Comparison of ENCODE assay signal across 9 cellular contexts in the genomic region with DNA sequence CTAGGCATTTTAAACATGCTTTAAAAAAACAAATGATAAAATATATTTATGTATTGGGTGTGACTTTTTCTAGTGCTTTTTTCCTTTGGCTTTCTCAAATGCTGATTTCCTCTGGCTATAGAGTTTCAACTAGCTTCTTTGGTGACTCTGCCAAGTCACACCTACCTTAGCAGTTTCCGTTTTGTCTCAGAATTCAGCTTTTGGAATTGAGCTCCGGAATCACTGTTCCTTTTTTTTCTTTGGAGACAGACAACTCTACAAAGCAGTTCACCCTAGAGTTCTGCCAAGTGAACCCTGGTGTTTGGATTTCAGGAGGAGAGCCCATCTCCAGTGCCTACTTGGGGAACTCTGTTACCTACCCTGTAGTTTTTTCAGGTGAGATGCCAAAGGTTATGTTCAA.
A peak's percentile ranks its signal among the peaks of the same experiment; 100 is the strongest.
DNase-seq lines count a peak whose midpoint lies in the region; ATAC-seq and TF ChIP-seq lines count a peak whose summit lies in the region.
"Had no signal": no experiment of that assay in that cellular context is flagged by ENCODE, and none has a peak within 500 bp of the region (broad histone marks: within the 10 kb centered on the region; RNA-seq: fewer than 3 reads in every experiment).

No MANE protein-coding gene starts in this region.

- H4K20me1 ChIP-seq in H9 (ENCODE audit: control insufficient read depth, insufficient read depth, insufficient read length), result no peaks in the 10 kb centered on the region

- H2BK120ac ChIP-seq in H9 (ENCODE audit: low read depth, low read length, poor library complexity, severe bottlenecking), result no peak overlapping the region
- no peak overlapping the region for H2BK120ac ChIP-seq in neuronal stem cell (ENCODE audit: low read depth, low read length)

- no peaks in the 10 kb centered on the region for H3K36me3 Mint-ChIP-seq in H9 (ENCODE audit: insufficient read depth in 1 of 3, low read depth in 3 of 3)
- H3K36me3 Mint-ChIP-seq in activated CD8-positive, alpha-beta memory T cell treated with anti-CD3 and anti-CD28 coated beads, Interleukin-2, amount 10 ng/mL, durations not matched to agents 7 days and 5 days, result no peaks in the 10 kb centered on the region

- no peak overlapping the region for H4K5ac ChIP-seq in H9 (ENCODE audit: insufficient read length, low read depth, low read length)

- DNase-seq in H9, result no peak
- peak; percentile 5 for DNase-seq in NCI-H69 (lab: John Stamatoyannopoulos, UW)
- peak; percentile 27 for DNase-seq in myocyte (ENCODE audit: low read depth)
- no peak for DNase-seq in neuronal stem cell (ENCODE audit: low spot score)
- DNase-seq in activated CD8-positive, alpha-beta memory T cell treated with anti-CD3 and anti-CD28 coated beads, Interleukin-2, amount 10 ng/mL, durations not matched to agents 7 days and 5 days, result no peak
- no peak for DNase-seq in omental fat pad (ENCODE audit: low spot score)
- DNase-seq in kidney glomerular epithelial cell (lab: John Stamatoyannopoulos, UW), result no peak

- H2BK15ac ChIP-seq in H9 (ENCODE audit: low read depth, low read length) (no peak overlapping the region), neuronal stem cell (ENCODE audit: low read length) (no peak overlapping the region)

- peaks cover 11% of the 10 kb centered on the region in 2 experiments for H3K4me1 Mint-ChIP-seq in H9
- H3K4me1 Mint-ChIP-seq in activated CD8-positive, alpha-beta memory T cell treated with anti-CD3 and anti-CD28 coated beads, Interleukin-2, amount 10 ng/mL, durations not matched to agents 7 days and 5 days, result peaks cover 11% of the 10 kb centered on the region

- H4K8ac ChIP-seq in H9 (replicated peaks; ENCODE audit: insufficient read length, low read depth, low read length) (no peak overlapping the region), neuronal stem cell (ENCODE audit: low read depth, low read length) (no peak overlapping the region)

- H3K4me3 Mint-ChIP-seq in H9, result no peak overlapping the region
- H3K4me3 Mint-ChIP-seq in activated CD8-positive, alpha-beta memory T cell treated with anti-CD3 and anti-CD28 coated beads, Interleukin-2, amount 10 ng/mL, durations not matched to agents 7 days and 5 days, result no peak overlapping the region

- H2AK5ac ChIP-seq in H9 (ENCODE audit: insufficient read length, low read length) (no peak overlapping the region), neuronal stem cell (ENCODE audit: low read depth, low read length) (no peak overlapping the region)

- H3K9me3 Mint-ChIP-seq in H9, result no peaks in the 10 kb centered on the region
- H3K9me3 Mint-ChIP-seq in activated CD8-positive, alpha-beta memory T cell treated with anti-CD3 and anti-CD28 coated beads, Interleukin-2, amount 10 ng/mL, durations not matched to agents 7 days and 5 days (ENCODE audit: low read depth), result no peaks in the 10 kb centered on the region

- H3K36me3 ChIP-seq in neuronal stem cell (replicated peaks in 1 of 2; ENCODE audit: control insufficient read depth in 2 of 2, insufficient read depth in 2 of 2, low read length in 2 of 2), result no peaks in the 10 kb centered on the region

- H2BK12ac ChIP-seq in H9 (ENCODE audit: insufficient read length, low read depth, low read length), result no peak overlapping the region
- H2BK12ac ChIP-seq in neuronal stem cell (ENCODE audit: low read length), result no peak overlapping the region

- no peaks in the 10 kb centered on the region for H3K23me2 ChIP-seq in H9 (ENCODE audit: insufficient read length, low read depth, low read length, poor library complexity, severe bottlenecking)

- peaks cover 3% of the 10 kb centered on the region; the same call in 1 of the 2 replicates for H3K4me1 ChIP-seq in H9 (ENCODE audit: insufficient read depth, low read length)
- H3K4me1 ChIP-seq in neuronal stem cell (ENCODE audit: control insufficient read depth in 2 of 2, insufficient read depth in 1 of 2, low read depth in 1 of 2, low read length in 2 of 2), result peaks cover 5 to 7% of the 10 kb centered on the region in 2 donors

- H3K14ac ChIP-seq in H9 (ENCODE audit: insufficient read depth, low read length) (no peak overlapping the region), neuronal stem cell (ENCODE audit: low read length) (no peak overlapping the region)

- H4K91ac ChIP-seq in H9 (ENCODE audit: insufficient read length, low read depth, low read length) (no peak overlapping the region), neuronal stem cell (ENCODE audit: low read depth, low read length, poor library complexity) (no peak overlapping the region)

- no peak overlapping the region for H3K56ac ChIP-seq in H9 (ENCODE audit: insufficient read length, low read depth, low read length)

- no peaks in the 10 kb centered on the region for H3K79me2 ChIP-seq in H9 (ENCODE audit: insufficient read depth, low read length)

- no peak for TF ChIP-seq CTCF in H9 (conservative IDR thresholded peaks at IDR 0.05)
- TF ChIP-seq CTCF in omental fat pad (IDR thresholded peaks at IDR 0.05), result no peak

- ATAC-seq in GM18873 (IDR thresholded peaks at IDR 0.05; ENCODE audit: low FRiP score, unreplicated experiment) (peak; percentile 18), omental fat pad (ENCODE audit: low FRiP score) (no peak)
- ATAC-seq in activated CD8-positive, alpha-beta memory T cell treated with anti-CD3 and anti-CD28 coated beads, Interleukin-2, amount 10 ng/mL, durations not matched to agents 7 days and 5 days, result no peak
- ATAC-seq: Panc1 had no signal

- H2AFZ ChIP-seq in H9 (ENCODE audit: low read length) (peak overlapping the region; percentile 82), neuronal stem cell (ENCODE audit: low read length) (no peak overlapping the region)

- no peaks in the 10 kb centered on the region for H3K9me3 ChIP-seq in H9 (ENCODE audit: control insufficient read depth, low read depth, low read length)
- no peaks in the 10 kb centered on the region for H3K9me3 ChIP-seq in neuronal stem cell (replicated peaks in 1 of 2; ENCODE audit: control insufficient read depth in 2 of 2, insufficient read depth in 1 of 2, low read depth in 1 of 2, low read length in 2 of 2)

- peak overlapping the region in 1 of 3 experiments; percentile 67; a peak in 3 of 7 replicates for H3K27ac Mint-ChIP-seq in H9
- no peak overlapping the region for H3K27ac Mint-ChIP-seq in activated CD8-positive, alpha-beta memory T cell treated with anti-CD3 and anti-CD28 coated beads, Interleukin-2, amount 10 ng/mL, durations not matched to agents 7 days and 5 days

- H2BK5ac ChIP-seq in H9 (ENCODE audit: insufficient read length, low read length) (no peak overlapping the region), neuronal stem cell (ENCODE audit: low read length) (no peak overlapping the region)

- CTCF ChIA-PET in activated CD8-positive, alpha-beta memory T cell treated with anti-CD3 and anti-CD28 coated beads, Interleukin-2, amount 10 ng/mL, durations not matched to agents 7 days and 5 days (lab: Charles Lee), result interaction anchor here (0.9 to 1.4 kb wide), 2 partner anchors 157 to 554 kb away, joined by 3 read pairs; no protein-coding TSS in a partner anchor

- no peak overlapping the region for H2BK20ac ChIP-seq in H9 (ENCODE audit: low read depth, low read length, poor library complexity, severe bottlenecking)

- H3K9ac ChIP-seq in H9 (ENCODE audit: extremely low read depth, insufficient read length, low read length), result no peak overlapping the region
- H3K9ac ChIP-seq in neuronal stem cell (ENCODE audit: low read depth, low read length, poor library complexity), result no peak overlapping the region

- H3K4me3 ChIP-seq in neuronal stem cell (ENCODE audit: low read length in 2 of 2), result no peak overlapping the region

- H3K27ac ChIP-seq in H9 (ENCODE audit: insufficient read length, low read depth, low read length) (no peak overlapping the region), neuronal stem cell (replicated peaks; ENCODE audit: low read length) (no peak overlapping the region)

- H3K18ac ChIP-seq in H9 (ENCODE audit: insufficient read length, low read depth, low read length), result no peak overlapping the region
- no peak overlapping the region for H3K18ac ChIP-seq in neuronal stem cell (ENCODE audit: low read length)

- no peaks in the 10 kb centered on the region for H3K27me3 Mint-ChIP-seq in H9 (ENCODE audit: low read depth)
- peaks cover 21% of the 10 kb centered on the region for H3K27me3 Mint-ChIP-seq in activated CD8-positive, alpha-beta memory T cell treated with anti-CD3 and anti-CD28 coated beads, Interleukin-2, amount 10 ng/mL, durations not matched to agents 7 days and 5 days

- no peaks in the 10 kb centered on the region for H3K79me1 ChIP-seq in H9 (ENCODE audit: insufficient read depth, low read depth, low read length, poor library complexity, severe bottlenecking)
- no peaks in the 10 kb centered on the region for H3K79me1 ChIP-seq in neuronal stem cell (ENCODE audit: low read depth, low read length)

- WGBS in H9 (ENCODE audit: extremely low coverage, insufficient read length, low lambda C conversion rate), result no CpG with 5 or more reads among the region's 2 CpGs
- no CpG with 5 or more reads among the region's 2 CpGs for WGBS in neuronal stem cell (ENCODE audit: extremely low coverage in 2 of 2, insufficient read length in 2 of 2, insufficient replicate concordance in 1 of 2), 2 donors

- H3T11ph ChIP-seq in H9 (ENCODE audit: low read length), result no peak overlapping the region

- H3K4ac ChIP-seq in H9 (ENCODE audit: low read depth, low read length) (no peak overlapping the region), neuronal stem cell (ENCODE audit: low read length) (no peak overlapping the region)

- H3K4me2 ChIP-seq in H9 (ENCODE audit: insufficient read depth, insufficient read length, low read length), result no peak overlapping the region
- no peak overlapping the region for H3K4me2 ChIP-seq in neuronal stem cell (ENCODE audit: insufficient read depth, low read length, poor library complexity, severe bottlenecking)

- H3K23ac ChIP-seq in H9 (ENCODE audit: insufficient read length, low read depth, low read length), result no peak overlapping the region
- H3K23ac ChIP-seq in neuronal stem cell (ENCODE audit: low read depth, low read length, poor library complexity), result no peak overlapping the region

- H3K27me3 ChIP-seq in H9 (ENCODE audit: insufficient read depth, low read length) (no peaks in the 10 kb centered on the region), neuronal stem cell (ENCODE audit: control insufficient read depth in 3 of 3, insufficient read depth in 3 of 3, low read depth in 1 of 3, low read length in 3 of 3) (no peaks in the 10 kb centered on the region)

Comparison
In these comparisons a context has a peak if more than half of its experiments do, and no peak if none do; other contexts are left out.
1. DNase-seq: peak in NCI-H69 (single experiment) and myocyte (single experiment); none in H9 (single experiment), neuronal stem cell (single experiment), activated CD8-positive, alpha-beta memory T cell treated with anti-CD3 and anti-CD28 coated beads, Interleukin-2, amount 10 ng/mL, durations not matched to agents 7 days and 5 days (single experiment), omental fat pad (single experiment) and kidney glomerular epithelial cell (single experiment).